ENCODE assay signal across 23 cellular contexts in genomic region chr13:93420206-93420605, GRCh38.
DNase-seq lines count a peak whose midpoint lies in the region; ATAC-seq and TF ChIP-seq lines count a peak whose summit lies in the region.
"Had no signal": no experiment of that assay in that cellular context is flagged by ENCODE, and none has a peak within 500 bp of the region (broad histone marks: within the 10 kb centered on the region; RNA-seq: fewer than 3 reads in every experiment).

No MANE protein-coding gene starts in this region.

- H3T11ph ChIP-seq in H9 (ENCODE audit: low read length), result no peak overlapping the region

- H2BK5ac ChIP-seq in H9 (ENCODE audit: insufficient read length, low read length), result no peak overlapping the region
- no peak overlapping the region for H2BK5ac ChIP-seq in mesendoderm (ENCODE audit: low read length)

- peak; percentile 83 for ATAC-seq in WTC11
- no peak for ATAC-seq in stimulated activated naive CD8-positive, alpha-beta T cell treated with anti-CD3 and anti-CD28 coated beads, Interleukin-15, amount 100 ng/mL, for 72 hours
- ATAC-seq: A549 had no signal

- H2BK120ac ChIP-seq in H9 (ENCODE audit: low read depth, low read length, poor library complexity, severe bottlenecking), result no peak overlapping the region
- no peak overlapping the region for H2BK120ac ChIP-seq in mesendoderm (ENCODE audit: low read depth, low read length)

- H3K4me1 Mint-ChIP-seq in H9 (peaks cover 17 to 19% of the 10 kb centered on the region in 2 experiments), WTC11 (peaks cover 28% of the 10 kb centered on the region), type B pancreatic cell (ENCODE audit: unreplicated experiment) (peaks cover 3% of the 10 kb centered on the region)
- H3K4me1 Mint-ChIP-seq in stimulated activated naive CD8-positive, alpha-beta T cell treated with anti-CD3 and anti-CD28 coated beads, Interleukin-15, amount 100 ng/mL, for 72 hours, result no peaks in the 10 kb centered on the region
- H3K4me1 Mint-ChIP-seq: CD14-positive monocyte; CD8-positive, alpha-beta memory T cell had no signal

- H3K27me3 ChIP-seq in H9 (ENCODE audit: insufficient read depth, low read length) (no peaks in the 10 kb centered on the region), iPS DF 6.9 (ENCODE audit: control insufficient read depth, insufficient read depth, low read length) (no peaks in the 10 kb centered on the region), mesendoderm (ENCODE audit: insufficient read depth, low read length, poor library complexity) (no peaks in the 10 kb centered on the region)
- H3K27me3 ChIP-seq: BE2C; BLaER1 treated with 17β-estradiol and CSF1 and Interleukin-3, amounts not matched to agents 10 nM and 100 nM had no signal

- H3K9me3 Mint-ChIP-seq in H9 (no peaks in the 10 kb centered on the region), WTC11 (no peaks in the 10 kb centered on the region), type B pancreatic cell (no peaks in the 10 kb centered on the region)
- H3K9me3 Mint-ChIP-seq in stimulated activated naive CD8-positive, alpha-beta T cell treated with anti-CD3 and anti-CD28 coated beads, Interleukin-15, amount 100 ng/mL, for 72 hours, result no peaks in the 10 kb centered on the region
- H3K9me3 Mint-ChIP-seq: CD4-positive, alpha-beta T cell; CD8-positive, alpha-beta memory T cell had no signal

- H3K4me3 ChIP-seq in iPS DF 6.9 (ENCODE audit: low read length) (no peak overlapping the region), mesendoderm (ENCODE audit: low read length) (no peak overlapping the region)
- H3K4me3 ChIP-seq: A549; BLaER1 treated with 17β-estradiol and CSF1 and Interleukin-3, amounts not matched to agents 10 nM and 100 nM had no signal

- H2BK20ac ChIP-seq in H9 (ENCODE audit: low read depth, low read length, poor library complexity, severe bottlenecking), result no peak overlapping the region

- H3K23me2 ChIP-seq in H9 (ENCODE audit: insufficient read length, low read depth, low read length, poor library complexity, severe bottlenecking), result no peaks in the 10 kb centered on the region

- no peak overlapping the region for H4K91ac ChIP-seq in H9 (ENCODE audit: insufficient read length, low read depth, low read length)

- H3K4me2 ChIP-seq in H9 (ENCODE audit: insufficient read depth, insufficient read length, low read length) (no peak overlapping the region), mesendoderm (ENCODE audit: low read length) (no peak overlapping the region)
- H3K4me2 ChIP-seq: A549; BLaER1 treated with 17β-estradiol and CSF1 and Interleukin-3, amounts not matched to agents 10 nM and 100 nM had no signal

- H3K27ac ChIP-seq in H9 (ENCODE audit: insufficient read length, low read depth, low read length), result no peak overlapping the region
- no peak overlapping the region for H3K27ac ChIP-seq in iPS DF 6.9 (ENCODE audit: low read length)
- no peak overlapping the region for H3K27ac ChIP-seq in mesendoderm (ENCODE audit: low read depth, low read length)
- H3K27ac ChIP-seq: A549; BLaER1 treated with 17β-estradiol and CSF1 and Interleukin-3, amounts not matched to agents 10 nM and 100 nM had no signal

- H2BK15ac ChIP-seq in H9 (ENCODE audit: low read depth, low read length), result no peak overlapping the region
- no peak overlapping the region for H2BK15ac ChIP-seq in mesendoderm (replicated peaks; ENCODE audit: low read depth)

- H3K9ac ChIP-seq in H9 (ENCODE audit: extremely low read depth, insufficient read length, low read length) (no peak overlapping the region), mesendoderm (ENCODE audit: low read length) (no peak overlapping the region)
- H3K9ac ChIP-seq: BLaER1 treated with 17β-estradiol and CSF1 and Interleukin-3, amounts not matched to agents 10 nM and 100 nM had no signal

- H3K23ac ChIP-seq in H9 (ENCODE audit: insufficient read length, low read depth, low read length), result no peak overlapping the region
- no peak overlapping the region for H3K23ac ChIP-seq in mesendoderm (ENCODE audit: low read length)

- peak overlapping the region in 2 of 3 experiments; percentile 7 to 44; a peak in 3 of 7 replicates for H3K27ac Mint-ChIP-seq in H9
- peak overlapping the region; percentile 2; the same call in 1 of the 2 replicates for H3K27ac Mint-ChIP-seq in WTC11
- no peak overlapping the region for H3K27ac Mint-ChIP-seq in type B pancreatic cell
- no peak overlapping the region for H3K27ac Mint-ChIP-seq in stimulated activated naive CD8-positive, alpha-beta T cell treated with anti-CD3 and anti-CD28 coated beads, Interleukin-15, amount 100 ng/mL, for 72 hours
- H3K27ac Mint-ChIP-seq: CD14-positive monocyte; CD4-positive, alpha-beta T cell; CD8-positive, alpha-beta memory T cell had no signal

- CTCF ChIA-PET in WTC11 (lab: Charles Lee), result interaction anchor here (1.9 kb wide), 1 partner anchor 172 kb away, joined by 4 read pairs; no protein-coding TSS in a partner anchor

- POLR2A ChIA-PET in WTC11 (lab: Charles Lee), result no interaction called here

- WGBS in H9 (ENCODE audit: extremely low coverage, insufficient read length, low lambda C conversion rate), result no CpG with 5 or more reads among the region's 1 CpG
- WGBS in iPS DF 6.9 (ENCODE audit: insufficient coverage, insufficient read length), result no CpG with 5 or more reads among the region's 1 CpG
- WGBS in mesendoderm (ENCODE audit: extremely low coverage, insufficient coverage, low lambda C conversion rate), result no CpG with 5 or more reads among the region's 1 CpG

- DNase-seq in H9 (no peak), WTC11 (ENCODE audit: low spot score) (no peak), iPS DF 6.9 (ENCODE audit: low read depth, low spot score) (peak; percentile 13), mesendoderm (peak; percentile 17), type B pancreatic cell (ENCODE audit: extremely low spot score, unreplicated experiment) (no peak), DMS153 treated with DMSO at 0.1 percent for 48 hours (lab: John Stamatoyannopoulos, UW; ENCODE audit: unreplicated experiment) (no peak), NCI-H446 treated with DMSO at 0.1 percent for 48 hours (lab: John Stamatoyannopoulos, UW) (no peak)
- DNase-seq in stimulated activated naive CD8-positive, alpha-beta T cell treated with anti-CD3 and anti-CD28 coated beads, Interleukin-15, amount 100 ng/mL, for 72 hours, result no peak
- DNase-seq: 8988T; ACHN; AML-193; BE2C; CD4-positive, alpha-beta T cell; CD8-positive, alpha-beta memory T cell; DMS 273 treated with DMSO at 0.1 percent for 48 hours; DMS53; DMS79 treated with DMSO at 0.1 percent for 48 hours; GF-D8; GOT3; HCEC 1CT had no signal

- peaks cover 3% of the 10 kb centered on the region; the same call in 1 of the 2 replicates for H3K79me2 ChIP-seq in H9 (ENCODE audit: insufficient read depth, low read length)
- H3K79me2 ChIP-seq in mesendoderm (ENCODE audit: control insufficient read depth, insufficient read depth, low read length), result peaks cover 2% of the 10 kb centered on the region

- no peak overlapping the region for H4K8ac ChIP-seq in H9 (replicated peaks; ENCODE audit: insufficient read length, low read depth, low read length)
- H4K8ac ChIP-seq in mesendoderm (ENCODE audit: low read depth, low read length), result no peak overlapping the region

- H3K4ac ChIP-seq in H9 (ENCODE audit: low read depth, low read length), result no peak overlapping the region
- no peak overlapping the region for H3K4ac ChIP-seq in mesendoderm (ENCODE audit: low read depth, low read length)

- H3K9me3 ChIP-seq in H9 (ENCODE audit: control insufficient read depth, low read depth, low read length) (no peaks in the 10 kb centered on the region), iPS DF 6.9 (ENCODE audit: control insufficient read depth, insufficient read depth, low read length) (no peaks in the 10 kb centered on the region)
- H3K9me3 ChIP-seq: A549; BE2C; BLaER1 treated with 17β-estradiol and CSF1 and Interleukin-3, amounts not matched to agents 10 nM and 100 nM had no signal

- H3K27me3 Mint-ChIP-seq in H9 (ENCODE audit: low read depth) (no peaks in the 10 kb centered on the region), WTC11 (ENCODE audit: low read depth) (no peaks in the 10 kb centered on the region), type B pancreatic cell (no peaks in the 10 kb centered on the region)
- H3K27me3 Mint-ChIP-seq in stimulated activated naive CD8-positive, alpha-beta T cell treated with anti-CD3 and anti-CD28 coated beads, Interleukin-15, amount 100 ng/mL, for 72 hours, result no peaks in the 10 kb centered on the region
- H3K27me3 Mint-ChIP-seq: CD4-positive, alpha-beta T cell had no signal

- H3K4me3 Mint-ChIP-seq in H9, result peak overlapping the region in 1 of 2 experiments; percentile 55; a peak in 1 of 5 replicates
- no peak overlapping the region for H3K4me3 Mint-ChIP-seq in WTC11
- H3K4me3 Mint-ChIP-seq in type B pancreatic cell, result no peak overlapping the region
- no peak overlapping the region for H3K4me3 Mint-ChIP-seq in stimulated activated naive CD8-positive, alpha-beta T cell treated with anti-CD3 and anti-CD28 coated beads, Interleukin-15, amount 100 ng/mL, for 72 hours
- H3K4me3 Mint-ChIP-seq: CD14-positive monocyte; CD4-positive, alpha-beta T cell; CD8-positive, alpha-beta memory T cell had no signal

- no peaks in the 10 kb centered on the region for H3K36me3 Mint-ChIP-seq in H9 (ENCODE audit: insufficient read depth in 1 of 3, low read depth in 3 of 3)
- H3K36me3 Mint-ChIP-seq in WTC11, result no peaks in the 10 kb centered on the region
- H3K36me3 Mint-ChIP-seq in type B pancreatic cell, result no peaks in the 10 kb centered on the region
- H3K36me3 Mint-ChIP-seq: CD14-positive monocyte; CD8-positive, alpha-beta memory T cell had no signal

- no peak overlapping the region for H2BK12ac ChIP-seq in H9 (ENCODE audit: insufficient read length, low read depth, low read length)

- H2AFZ ChIP-seq in H9 (ENCODE audit: low read length), result no peak overlapping the region

- H3K14ac ChIP-seq in H9 (ENCODE audit: insufficient read depth, low read length), result no peak overlapping the region

- H3K4me1 ChIP-seq in H9 (ENCODE audit: insufficient read depth, low read length) (peaks cover 9% of the 10 kb centered on the region), iPS DF 6.9 (ENCODE audit: control insufficient read depth, insufficient read depth, low read length) (peaks cover 4% of the 10 kb centered on the region), mesendoderm (ENCODE audit: control insufficient read depth, low read depth, low read length) (peaks cover 4% of the 10 kb centered on the region)
- H3K4me1 ChIP-seq: A549; BLaER1 treated with 17β-estradiol and CSF1 and Interleukin-3, amounts not matched to agents 10 nM and 100 nM had no signal

- H3K18ac ChIP-seq in H9 (ENCODE audit: insufficient read length, low read depth, low read length), result no peak overlapping the region
- H3K18ac ChIP-seq in mesendoderm (ENCODE audit: low read length), result no peak overlapping the region

- TF ChIP-seq CTCF in H9 (conservative IDR thresholded peaks at IDR 0.05), result no peak
- no peak for TF ChIP-seq CTCF in WTC11 (IDR thresholded peaks at IDR 0.05)
- no peak for TF ChIP-seq CTCF in type B pancreatic cell (conservative IDR thresholded peaks at IDR 0.05)

- H3K79me1 ChIP-seq in H9 (ENCODE audit: insufficient read depth, low read depth, low read length, poor library complexity, severe bottlenecking) (no peaks in the 10 kb centered on the region), mesendoderm (ENCODE audit: low read length) (peaks cover 3% of the 10 kb centered on the region)

- H3K36me3 ChIP-seq in iPS DF 6.9 (ENCODE audit: control insufficient read depth, insufficient read depth, low read length), result no peaks in the 10 kb centered on the region
- no peaks in the 10 kb centered on the region for H3K36me3 ChIP-seq in mesendoderm (ENCODE audit: control insufficient read depth, insufficient read depth, low read length)
- H3K36me3 ChIP-seq: BE2C; BLaER1 treated with 17β-estradiol and CSF1 and Interleukin-3, amounts not matched to agents 10 nM and 100 nM had no signal

- no peak overlapping the region for H4K5ac ChIP-seq in H9 (ENCODE audit: insufficient read length, low read depth, low read length)
- H4K5ac ChIP-seq in mesendoderm (ENCODE audit: low read length), result no peak overlapping the region

- no peak overlapping the region for H3K56ac ChIP-seq in H9 (ENCODE audit: insufficient read length, low read depth, low read length)
- H3K56ac ChIP-seq in mesendoderm (ENCODE audit: low read length), result no peak overlapping the region

- no peaks in the 10 kb centered on the region for H4K20me1 ChIP-seq in H9 (ENCODE audit: control insufficient read depth, insufficient read depth, insufficient read length)
- H4K20me1 ChIP-seq: BLaER1 treated with 17β-estradiol and CSF1 and Interleukin-3, amounts not matched to agents 10 nM and 100 nM had no signal

- H2AK5ac ChIP-seq in H9 (ENCODE audit: insufficient read length, low read length) (no peak overlapping the region), mesendoderm (ENCODE audit: low read length) (no peak overlapping the region)

Comparison
In these comparisons a context has a peak if more than half of its experiments do, and no peak if none do; other contexts are left out.
1. DNase-seq: peak in iPS DF 6.9 (single experiment) and mesendoderm (single experiment); none in H9 (single experiment), WTC11 (single experiment), type B pancreatic cell (single experiment), DMS153 treated with DMSO at 0.1 percent for 48 hours (single experiment), stimulated activated naive CD8-positive, alpha-beta T cell treated with anti-CD3 and anti-CD28 coated beads, Interleukin-15, amount 100 ng/mL, for 72 hours (0 of 2) and NCI-H446 treated with DMSO at 0.1 percent for 48 hours (single experiment).
2. H3K27ac Mint-ChIP-seq: peak in H9 (2 of 3) and WTC11 (single experiment); none in type B pancreatic cell (single experiment) and stimulated activated naive CD8-positive, alpha-beta T cell treated with anti-CD3 and anti-CD28 coated beads, Interleukin-15, amount 100 ng/mL, for 72 hours (0 of 2).